Comparison of ENCODE assay signal across 8 cellular contexts in the genomic region with DNA sequence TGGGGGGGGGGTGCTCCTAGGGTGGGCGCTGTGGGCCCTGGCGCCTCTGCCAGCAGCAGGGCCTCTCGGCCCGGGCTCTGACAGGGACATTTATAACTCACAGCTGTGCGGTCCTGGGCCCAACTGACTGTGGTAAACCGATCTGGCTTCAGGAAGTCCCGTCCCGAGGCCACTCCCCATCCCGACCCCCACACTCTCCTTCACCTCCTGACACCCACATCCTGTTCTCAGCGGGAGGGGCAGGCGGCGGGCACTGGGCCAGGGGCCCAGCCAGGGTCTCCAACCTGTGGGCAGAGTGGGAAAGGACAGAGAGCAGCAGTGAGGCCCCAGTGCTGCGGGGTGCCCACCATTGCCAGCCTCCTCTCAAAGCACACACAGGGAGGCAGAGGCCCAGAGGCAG.
A peak's percentile ranks its signal among the peaks of the same experiment; 100 is the strongest.
DNase-seq lines count a peak whose midpoint lies in the region; ATAC-seq and TF ChIP-seq lines count a peak whose summit lies in the region.

No MANE protein-coding gene starts in this region.

- POLR2A ChIA-PET in CD4-positive, alpha-beta memory T cell (lab: Charles Lee; ENCODE audit: partially characterized antibody): no interaction called here

- H3K36me3 Mint-ChIP-seq in CD4-positive, alpha-beta memory T cell: peaks cover 19 to 28% of the 10 kb centered on the region in 2 donors

- peak overlapping the region in 1 of 2 donors; percentile 10 for H3K4me3 ChIP-seq in CD4-positive, alpha-beta memory T cell (ENCODE audit: low read length in 2 of 2)
- peak overlapping the region; percentile 73 for H3K4me3 ChIP-seq in Jurkat, Clone E6-1 (ENCODE audit: low read length)
- H3K4me3 ChIP-seq in left lung: no peak overlapping the region
- no peak overlapping the region for H3K4me3 ChIP-seq in stomach

- CTCF ChIA-PET in CD4-positive, alpha-beta memory T cell (lab: Charles Lee; ENCODE audit: partially characterized antibody): interaction anchor here (0.8 kb wide), 1 partner anchor 163 kb away, joined by 3 read pairs; no protein-coding TSS in a partner anchor

- TF ChIP-seq EP300 in stomach (IDR thresholded peaks at IDR 0.05): no peak

- H3K9me3 ChIP-seq in CD4-positive, alpha-beta memory T cell (ENCODE audit: control insufficient read depth in 1 of 2, low read length in 2 of 2): no peaks in the 10 kb centered on the region
- no peaks in the 10 kb centered on the region for H3K9me3 ChIP-seq in left lung
- no peaks in the 10 kb centered on the region for H3K9me3 ChIP-seq in stomach

- peaks cover 33 to 70% (median 47%) of the 10 kb centered on the region in 4 donors for H3K4me1 Mint-ChIP-seq in CD4-positive, alpha-beta memory T cell

- H3K27me3 Mint-ChIP-seq in CD4-positive, alpha-beta memory T cell: no peaks in the 10 kb centered on the region

- TF ChIP-seq CTCF in left lung (IDR thresholded peaks at IDR 0.05): no peak
- TF ChIP-seq CTCF in stomach (IDR thresholded peaks at IDR 0.05): no peak

- peaks cover 38% of the 10 kb centered on the region for H3K4me1 ChIP-seq in CD4-positive, alpha-beta memory T cell (ENCODE audit: insufficient read depth, low read length)
- peaks cover 49 to 89% of the 10 kb centered on the region in 2 donors for H3K4me1 ChIP-seq in left lung
- H3K4me1 ChIP-seq in stomach: peaks cover 75 to 100% (median 87%) of the 10 kb centered on the region in 4 donors

- TF ChIP-seq POLR2A in stomach (IDR thresholded peaks at IDR 0.05): no peak

- DNase-seq in CD4-positive, alpha-beta memory T cell: peak in 4 of 5 donors; percentile 8 to 35 (median 24)
- peak; percentile 95 for DNase-seq in Jurkat, Clone E6-1 (ENCODE audit: low read depth, low spot score)
- peak; percentile 60 to 71 for DNase-seq in activated T-cell treated with anti-CD3 and anti-CD28 coated beads, Interleukin-2, amount 50 U/mL, for 48 hours
- no peak for DNase-seq in left lung
- DNase-seq in stomach: no peak
- no peak for DNase-seq in dermis blood vessel endothelial cell
- DNase-seq in HPDE6-E6E7 (ENCODE audit: extremely low spot score): no peak

- intact Hi-C loops in CD4-positive, alpha-beta memory T cell (cut with micrococcal nuclease): no loop called here
- intact Hi-C loops in left lung (cut with DNase I) (no loop called here), stomach (cut with DNase I; ENCODE audit: low total_unique reads) (loop anchor here (10.0 kb wide), 1 partner anchor 63 kb away; no protein-coding TSS in a partner anchor)

- H3K27me3 ChIP-seq in CD4-positive, alpha-beta memory T cell (ENCODE audit: insufficient read depth, low read length): no peaks in the 10 kb centered on the region
- no peaks in the 10 kb centered on the region for H3K27me3 ChIP-seq in left lung
- H3K27me3 ChIP-seq in stomach: no peaks in the 10 kb centered on the region

- ATAC-seq in GM21447 (IDR thresholded peaks at IDR 0.05; ENCODE audit: unreplicated experiment) (peak; percentile 87), left lung (peak; percentile 6)

- no peaks in the 10 kb centered on the region for H3K9me3 Mint-ChIP-seq in CD4-positive, alpha-beta memory T cell

- H3K27ac ChIP-seq in CD4-positive, alpha-beta memory T cell (ENCODE audit: low read depth, low read length): peak overlapping the region; percentile 17
- H3K27ac ChIP-seq in left lung: peak overlapping the region; percentile 67 to 73
- H3K27ac ChIP-seq in stomach: peak overlapping the region; percentile 46 to 91 (median 79)

- WGBS in stomach, 5 donors: 13 to 37% (median 32%) methylated on average over 3 to 13 of the region's 13 CpGs

- peak overlapping the region; percentile 80 to 91 (median 86) for H3K27ac Mint-ChIP-seq in CD4-positive, alpha-beta memory T cell

- H3K36me3 ChIP-seq in CD4-positive, alpha-beta memory T cell (ENCODE audit: insufficient read depth, low read length): no peaks in the 10 kb centered on the region
- H3K36me3 ChIP-seq in left lung (peaks cover 0 to 25% of the 10 kb centered on the region in 2 donors), stomach (peaks cover 9 to 47% (median 31%) of the 10 kb centered on the region in 4 donors)

- H3K4me3 Mint-ChIP-seq in CD4-positive, alpha-beta memory T cell: peak overlapping the region; percentile 16 to 80 (median 72)

Comparison
In these comparisons a context has a peak if more than half of its experiments do, and no peak if none do; other contexts are left out.
1. DNase-seq: peak in CD4-positive, alpha-beta memory T cell (4 of 5), Jurkat, Clone E6-1 (single experiment) and activated T-cell treated with anti-CD3 and anti-CD28 coated beads, Interleukin-2, amount 50 U/mL, for 48 hours (2 of 2); none in left lung (0 of 2), stomach (single experiment), dermis blood vessel endothelial cell (single experiment) and HPDE6-E6E7 (single experiment).
2. H3K27ac ChIP-seq: peak in every context shown above with its lines; median percentile 79 in stomach; 70 in left lung; 17 in CD4-positive, alpha-beta memory T cell.